Comparison of ENCODE assay signal across 21 cellular contexts in genomic region chr10:84237199-84238051, GRCh38. TPM values are rescaled to one million over a fixed set of nuclear protein-coding genes. Genes with fewer than 3 reads are reported as not detected.
DNase-seq lines count a peak whose midpoint lies in the region; ATAC-seq and TF ChIP-seq lines count a peak whose summit lies in the region.
"Had no signal": no experiment of that assay in that cellular context is flagged by ENCODE, and none has a peak within 500 bp of the region (broad histone marks: within the 10 kb centered on the region; RNA-seq: fewer than 3 reads in every experiment).

No MANE protein-coding gene starts in this region.

- H3K18ac ChIP-seq in mesendoderm (ENCODE audit: low read length), result no peak overlapping the region

- TF ChIP-seq POLR2A in HCT116 (IDR thresholded peaks at IDR 0.05; ENCODE audit: borderline replicate concordance, extremely low read depth, insufficient read depth, insufficient read length) (no peak), erythroblast (IDR thresholded peaks at IDR 0.05; ENCODE audit: low read length) (no peak)

- H3K4me3 ChIP-seq in HCT116 (replicated peaks in 1 of 2; ENCODE audit: low read depth in 1 of 2, low read length in 2 of 2) (no peak overlapping the region), mesendoderm (ENCODE audit: low read length) (no peak overlapping the region)
- H3K4me3 ChIP-seq: GM12878, thoracic aorta had no signal

- TF ChIP-seq RAD21 in HCT116 (IDR thresholded peaks at IDR 0.05; ENCODE audit: low read depth), result no peak

- CTCF ChIA-PET in HCT116 (lab: Charles Lee), result interaction anchor here (1.2 kb wide), 1 partner anchor 19 kb away, joined by 4 read pairs; no protein-coding TSS in a partner anchor

- H3K23ac ChIP-seq in mesendoderm (ENCODE audit: low read length), result no peak overlapping the region

- BruUV-seq in HCT116 (replicated peaks; lab: Mats Ljungman, UMichigan), result no TSS peak

- peak; percentile 77 for ATAC-seq in HCT116
- ATAC-seq in GM18517 (IDR thresholded peaks at IDR 0.05; ENCODE audit: unreplicated experiment), result no peak
- ATAC-seq in GM21529 (IDR thresholded peaks at IDR 0.05; ENCODE audit: unreplicated experiment), result no peak
- ATAC-seq: activated CD4-positive, CD25-positive, alpha-beta regulatory T cell treated with anti-CD3 and anti-CD28 coated beads, Interleukin-2, amount 50 U/mL, for 24 hours; activated T-cell treated with anti-CD3 and anti-CD28 coated beads, Interleukin-2, amount 50 U/mL, for 72 hours; GM12878 had no signal

- TF ChIP-seq CTCF in HCT116 (IDR thresholded peaks at IDR 0.05 in 2 of 3, conservative IDR thresholded peaks at IDR 0.05 in 1 of 3; ENCODE audit: borderline replicate concordance in 1 of 3, insufficient read depth in 1 of 3, low read depth in 2 of 3, low read length in 2 of 3), result peak in 2 of 3 experiments; percentile 42 to 54; a peak in 4 of 6 replicates

- no peak overlapping the region for H2AFZ ChIP-seq in HCT116 (ENCODE audit: low read depth, low read length, poor library complexity, severe bottlenecking)

- H3K27me3 ChIP-seq in HCT116 (ENCODE audit: insufficient read depth, low read length) (no peaks in the 10 kb centered on the region; the same call in 1 of the 2 replicates), mesendoderm (ENCODE audit: insufficient read depth, low read length, poor library complexity) (no peaks in the 10 kb centered on the region)
- H3K27me3 ChIP-seq: BE2C had no signal

- POLR2A ChIA-PET in HCT116 (lab: Charles Lee), result no interaction called here

- H2BK5ac ChIP-seq in mesendoderm (ENCODE audit: low read length), result no peak overlapping the region

- H4K20me1 ChIP-seq in HCT116 (ENCODE audit: insufficient read depth), result no peaks in the 10 kb centered on the region

- H3K36me3 ChIP-seq in HCT116 (ENCODE audit: control insufficient read depth in 1 of 2, insufficient read depth in 2 of 2, low read length in 2 of 2) (no peaks in the 10 kb centered on the region), mesendoderm (ENCODE audit: control insufficient read depth, insufficient read depth, low read length) (no peaks in the 10 kb centered on the region)
- H3K36me3 ChIP-seq: BE2C, thoracic aorta had no signal

- no peaks in the 10 kb centered on the region for H3K9me2 ChIP-seq in HCT116 (ENCODE audit: insufficient read depth)

- H3K79me2 ChIP-seq in HCT116 (ENCODE audit: insufficient read depth, low read length) (no peaks in the 10 kb centered on the region), mesendoderm (ENCODE audit: control insufficient read depth, insufficient read depth, low read length) (no peaks in the 10 kb centered on the region)

- no peak overlapping the region for H2BK120ac ChIP-seq in mesendoderm (ENCODE audit: low read depth, low read length)

- no peaks in the 10 kb centered on the region for H3K4me1 ChIP-seq in HCT116 (ENCODE audit: control insufficient read depth in 1 of 2, insufficient read depth in 2 of 2, low read length in 2 of 2)
- no peaks in the 10 kb centered on the region for H3K4me1 ChIP-seq in mesendoderm (ENCODE audit: control insufficient read depth, low read depth, low read length)
- H3K4me1 ChIP-seq: BE2C had no signal

- H2BK15ac ChIP-seq in mesendoderm (replicated peaks; ENCODE audit: low read depth), result no peak overlapping the region

- no peaks in the 10 kb centered on the region for H3K79me1 ChIP-seq in mesendoderm (ENCODE audit: low read length)

- H3K9ac ChIP-seq in HCT116 (ENCODE audit: low read length) (no peak overlapping the region), mesendoderm (ENCODE audit: low read length) (peak overlapping the region; percentile 19)

- H3K9me3 ChIP-seq in HCT116 (ENCODE audit: control insufficient read depth in 1 of 2, insufficient read depth in 1 of 2, low read depth in 1 of 2, low read length in 2 of 2), result no peaks in the 10 kb centered on the region
- H3K9me3 ChIP-seq: BE2C, thoracic aorta had no signal

- H3K27ac ChIP-seq in HCT116 (ENCODE audit: low read depth, low read length) (no peak overlapping the region), mesendoderm (ENCODE audit: low read depth, low read length) (no peak overlapping the region)
- H3K27ac ChIP-seq: thoracic aorta had no signal

- intact Hi-C loops in HCT116 (cut with micrococcal nuclease), result no loop called here

- no peak overlapping the region for H3K4ac ChIP-seq in mesendoderm (ENCODE audit: low read depth, low read length)

- peak; percentile 78 for DNase-seq in ELF-1 (ENCODE audit: low read depth, low spot score)
- no peak for DNase-seq in HCT116 (ENCODE audit: low read depth, low spot score)
- peak; percentile 6 to 19 for DNase-seq in erythroblast (lab: John Stamatoyannopoulos, UW)
- DNase-seq in mesendoderm, result peak; percentile 72
- DNase-seq in RKO (ENCODE audit: low spot score), result no peak
- no peak for DNase-seq in NCI-H2171 (lab: John Stamatoyannopoulos, UW)
- DNase-seq: activated T-cell treated with anti-CD3 and anti-CD28 coated beads, Interleukin-2, amount 50 U/mL, for 72 hours; BE2C; dermis blood vessel endothelial cell; DMS53; immature natural killer cell; NCI-H2029 treated with DMSO at 0.1 percent for 48 hours; NCI-H82; stimulated activated CD4-positive, alpha-beta T cell treated with anti-CD3 and anti-CD28 coated beads, Interleukin-15, amount 100 ng/mL, for 24 hours had no signal

- RAD21 ChIA-PET in HCT116 (lab: Charles Lee; ENCODE audit: low non-redundant PET in 1 of 2, low total read pairs in 2 of 2, uncharacterized antibody in 2 of 2, unreplicated experiment in 2 of 2), result no interaction called here

- H4K5ac ChIP-seq in mesendoderm (ENCODE audit: low read length), result no peak overlapping the region

- no peak overlapping the region for H4K8ac ChIP-seq in mesendoderm (ENCODE audit: low read depth, low read length)

- no peak overlapping the region for H3K4me2 ChIP-seq in HCT116 (ENCODE audit: low read length)
- no peak overlapping the region for H3K4me2 ChIP-seq in mesendoderm (ENCODE audit: low read length)

- H3K56ac ChIP-seq in mesendoderm (ENCODE audit: low read length), result peak overlapping the region; percentile 50

- no peak overlapping the region for H2AK5ac ChIP-seq in mesendoderm (ENCODE audit: low read length)

- WGBS in mesendoderm (ENCODE audit: extremely low coverage, insufficient coverage, low lambda C conversion rate), result no CpG with 5 or more reads among the region's 52 CpGs

TF ChIP-seq in HCT116, 20 proteins besides CTCF, POLR2A, EP300 and RAD21:
- TF ChIP-seq FOSL1 (IDR thresholded peaks at IDR 0.05; ENCODE audit: low read depth) (no peak), ELF1 (IDR thresholded peaks at IDR 0.05; ENCODE audit: borderline replicate concordance, low read depth) (no peak), POLR2AphosphoS5 (IDR thresholded peaks at IDR 0.05; ENCODE audit: low read depth, low read length) (no peak), CEBPB (IDR thresholded peaks at IDR 0.05; ENCODE audit: low read depth) (no peak), ATF3 (IDR thresholded peaks at IDR 0.05) (no peak), EGR1 (IDR thresholded peaks at IDR 0.05; ENCODE audit: low read depth) (no peak), SP1 (IDR thresholded peaks at IDR 0.05; ENCODE audit: low read depth) (no peak), TCF7L2 (IDR thresholded peaks at IDR 0.05; ENCODE audit: borderline replicate concordance, extremely low read depth, insufficient read depth, insufficient read length) (no peak), EZH2 (IDR thresholded peaks at IDR 0.05) (no peak)
- TF ChIP-seq, protein P1, sequence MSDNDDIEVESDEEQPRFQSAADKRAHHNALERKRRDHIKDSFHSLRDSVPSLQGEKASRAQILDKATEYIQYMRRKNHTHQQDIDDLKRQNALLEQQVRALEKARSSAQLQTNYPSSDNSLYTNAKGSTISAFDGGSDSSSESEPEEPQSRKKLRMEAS (IDR thresholded peaks at IDR 0.05), result no peak

RNA-seq across cellular contexts. Expression of gene LRIT1, which starts 3.9 kb away (rescaled TPM):
- total RNA-seq in HCT116 (2021; ENCODE audit: unreplicated experiment), result not detected
- not detected in 2 replicates for polyA plus RNA-seq in HCT116 (2012)
- polyA plus RNA-seq in mesendoderm (2013, experiment 1 of 2), result not detected
- not detected for polyA plus RNA-seq in mesendoderm (2013, experiment 2 of 2)
- total RNA-seq: activated T-cell treated with anti-CD3 and anti-CD28 coated beads, Interleukin-2, amount 50 U/mL, for 72 hours; dermis blood vessel endothelial cell; GM12878; mononuclear cell; posterior vena cava; thoracic aorta had no signal
- polyA plus RNA-seq: GM12878, immature natural killer cell had no signal

RNA-seq across cellular contexts. Expression of gene RGR, which starts 7.4 kb away (rescaled TPM):
- not detected for total RNA-seq in HCT116 (2021; ENCODE audit: unreplicated experiment)
- not detected in 2 replicates for polyA plus RNA-seq in HCT116 (2012)
- polyA plus RNA-seq in mesendoderm (2013, experiment 1 of 2), result not detected
- not detected for polyA plus RNA-seq in mesendoderm (2013, experiment 2 of 2)
- total RNA-seq: activated T-cell treated with anti-CD3 and anti-CD28 coated beads, Interleukin-2, amount 50 U/mL, for 72 hours; dermis blood vessel endothelial cell; GM12878; mononuclear cell; thoracic aorta had no signal
- polyA plus RNA-seq: GM12878, immature natural killer cell had no signal

RNA-seq across cellular contexts. Expression of gene LRIT2, which starts 12.1 kb away (rescaled TPM):
- not detected for total RNA-seq in HCT116 (2021; ENCODE audit: unreplicated experiment)
- polyA plus RNA-seq in HCT116 (2012), result not detected in 2 replicates
- polyA plus RNA-seq in mesendoderm (2013, experiment 1 of 2), result not detected
- polyA plus RNA-seq in mesendoderm (2013, experiment 2 of 2), result not detected
- total RNA-seq: activated T-cell treated with anti-CD3 and anti-CD28 coated beads, Interleukin-2, amount 50 U/mL, for 72 hours; dermis blood vessel endothelial cell; GM12878; mononuclear cell; posterior vena cava; thoracic aorta had no signal
- polyA plus RNA-seq: GM12878, immature natural killer cell had no signal

RNA-seq across cellular contexts. Expression of gene CDHR1, which starts 43.1 kb away (rescaled TPM):
- not detected for total RNA-seq in HCT116 (2021; ENCODE audit: unreplicated experiment)
- not detected in 2 replicates for polyA plus RNA-seq in HCT116 (2012)
- 6.2 TPM for polyA plus RNA-seq in mesendoderm (2013, experiment 1 of 2)
- 5.9 TPM for polyA plus RNA-seq in mesendoderm (2013, experiment 2 of 2)

Comparison
In these comparisons a context has a peak if more than half of its experiments do, and no peak if none do; other contexts are left out.
1. DNase-seq: peak in ELF-1 (single experiment), erythroblast (2 of 2) and mesendoderm (single experiment); none in HCT116 (single experiment), RKO (single experiment) and NCI-H2171 (single experiment).